Comparison of ENCODE assay signal across 8 cellular contexts in genomic region chr11:73647459-73648100, GRCh38. TPM values are rescaled to one million over a fixed set of nuclear protein-coding genes. Genes with fewer than 3 reads are reported as not detected.
DNase-seq lines count a peak whose midpoint lies in the region; ATAC-seq, FAIRE-seq and TF ChIP-seq lines count a peak whose summit lies in the region.

No MANE protein-coding gene starts in this region.

- H3K79me2 ChIP-seq in keratinocyte (ENCODE audit: control insufficient read depth, insufficient read depth, low read length), result no peaks in the 10 kb centered on the region

- no peaks in the 10 kb centered on the region for H4K20me1 ChIP-seq in keratinocyte (ENCODE audit: control insufficient read depth, extremely low read depth, insufficient read depth, low read length)

- TF ChIP-seq CTCF in GM12864 (IDR thresholded peaks at IDR 0.05; ENCODE audit: low read depth, low read length, missing control alignments) (no peak), keratinocyte (optimal IDR thresholded peaks at IDR 0.05 in 1 of 3, IDR thresholded peaks at IDR 0.05 in 1 of 3, conservative IDR thresholded peaks at IDR 0.05 in 1 of 3; ENCODE audit: extremely low read depth in 1 of 3, insufficient read depth in 2 of 3, low read length in 3 of 3) (no peak)

- dilution Hi-C loops in keratinocyte (cut with MboI; ENCODE audit: extremely low pct_ligation_motif_present, low sequenced_read_pairs), result no loop called here

- H3K9me3 ChIP-seq in keratinocyte (ENCODE audit: control insufficient read depth, low read depth, low read length), result no peaks in the 10 kb centered on the region

- peaks cover 14% of the 10 kb centered on the region for H3K4me1 ChIP-seq in keratinocyte (ENCODE audit: control insufficient read depth, extremely low read depth, insufficient read depth, low read length)

- H3K4me3 ChIP-seq in GM12864 (ENCODE audit: low read depth, low read length) (no peak overlapping the region), keratinocyte (ENCODE audit: control insufficient read depth in 2 of 3, extremely low read depth in 1 of 3, insufficient read depth in 2 of 3, low read depth in 1 of 3, low read length in 3 of 3) (no peak overlapping the region)

- peaks cover 29% of the 10 kb centered on the region for H3K27me3 ChIP-seq in keratinocyte (ENCODE audit: control insufficient read depth, extremely low read depth, insufficient read depth, low read length)

- H2AFZ ChIP-seq in keratinocyte (ENCODE audit: control insufficient read depth, low read length), result no peak overlapping the region

- no peaks in the 10 kb centered on the region for H3K9me1 ChIP-seq in keratinocyte (ENCODE audit: control insufficient read depth, extremely low read depth, insufficient read depth, low read length)

- peak; percentile 86 for ATAC-seq in HG03045 (IDR thresholded peaks at IDR 0.05; ENCODE audit: unreplicated experiment)

- no peak overlapping the region for H3K9ac ChIP-seq in keratinocyte (ENCODE audit: control insufficient read depth, extremely low read depth, insufficient read depth, low read length)

- H3K36me3 ChIP-seq in keratinocyte (ENCODE audit: control insufficient read depth in 2 of 2, extremely low read depth in 1 of 2, insufficient read depth in 2 of 2, low read length in 2 of 2), result no peaks in the 10 kb centered on the region

- no peak for FAIRE-seq in keratinocyte (lab: Jason Lieb, UNC)

- H3K4me2 ChIP-seq in keratinocyte (ENCODE audit: control insufficient read depth, extremely low read depth, insufficient read depth, low read depth, low read length), result peak overlapping the region; percentile 55

- no peak overlapping the region for H3K27ac ChIP-seq in keratinocyte (ENCODE audit: control insufficient read depth, insufficient read depth, low read length)

- DNase-seq in GM12864 (ENCODE audit: low read depth) (peak; percentile 40), NCI-H2196 treated with DMSO at 0.1 percent for 48 hours (lab: John Stamatoyannopoulos, UW; ENCODE audit: unreplicated experiment) (peak; percentile 96), keratinocyte (ENCODE audit: low read depth, low spot score) (peak; percentile 77), OCI-M2 (lab: John Stamatoyannopoulos, UW; ENCODE audit: unreplicated experiment) (no peak)
- DNase-seq in activated CD4-positive, alpha-beta T cell treated with anti-CD3 and anti-CD28 coated beads for 1 hour, result peak; percentile 87
- peak; percentile 91 for DNase-seq in central memory CD4-positive, alpha-beta T cell
- DNase-seq in stimulated activated CD4-positive, alpha-beta T cell treated with anti-CD3 and anti-CD28 coated beads, Interleukin-15, amount 100 ng/mL, for 48 hours (ENCODE audit: low read depth in 2 of 2), result peak; percentile 81 to 90

RNA-seq across cellular contexts. Expression of gene PLEKHB1, which starts 1.2 kb away (rescaled TPM):
- 0.12 TPM in 1 of 3 replicates, not detected in the others for polyA plus RNA-seq in keratinocyte
- not detected for polyA plus RNA-seq in keratinocyte (2011; ENCODE audit: low read depth)
- polyA plus RNA-seq in keratinocyte (2011; cell fraction: cytosol; rRNA removed), result 0.04 and 0.06 TPM in 2 replicates
- polyA plus RNA-seq in keratinocyte (2011; cell fraction: nucleus; rRNA removed), result 0.05 TPM in 1 of 2 replicates, not detected in the other
- polyA plus RNA-seq in keratinocyte (2012; ENCODE audit: low replicate concordance), result 0.45 TPM in 1 of 2 replicates, not detected in the other
- polyA minus RNA-seq in keratinocyte, result not detected in 3 replicates
- not detected for polyA minus RNA-seq in keratinocyte (2011; cell fraction: cytosol; rRNA and poly(A)+ RNA removed)
- polyA minus RNA-seq in keratinocyte (2011; cell fraction: nucleus; rRNA and poly(A)+ RNA removed), result not detected in 2 replicates

RNA-seq across cellular contexts. Expression of gene FAM168A, which starts 49.7 kb away (rescaled TPM):
- polyA plus RNA-seq in keratinocyte, result 11.8 to 15.2 TPM (median 13.5 TPM) in 3 replicates
- polyA plus RNA-seq in keratinocyte (2011; ENCODE audit: low read depth), result 4.3 TPM
- polyA plus RNA-seq in keratinocyte (2011; cell fraction: cytosol; rRNA removed), result 11.3 and 11.4 TPM in 2 replicates
- polyA plus RNA-seq in keratinocyte (2011; cell fraction: nucleus; rRNA removed), result 24.7 and 30.1 TPM in 2 replicates
- 6.5 and 14.6 TPM in 2 replicates for polyA plus RNA-seq in keratinocyte (2012; ENCODE audit: low replicate concordance)
- 24.5 to 45.5 TPM (median 32.6 TPM) in 3 replicates for polyA minus RNA-seq in keratinocyte
- 13.6 TPM for polyA minus RNA-seq in keratinocyte (2011; cell fraction: cytosol; rRNA and poly(A)+ RNA removed)
- polyA minus RNA-seq in keratinocyte (2011; cell fraction: nucleus; rRNA and poly(A)+ RNA removed), result 22.5 and 36.6 TPM in 2 replicates
